Comparison of ENCODE assay signal across 3 cellular contexts in the genomic region with DNA sequence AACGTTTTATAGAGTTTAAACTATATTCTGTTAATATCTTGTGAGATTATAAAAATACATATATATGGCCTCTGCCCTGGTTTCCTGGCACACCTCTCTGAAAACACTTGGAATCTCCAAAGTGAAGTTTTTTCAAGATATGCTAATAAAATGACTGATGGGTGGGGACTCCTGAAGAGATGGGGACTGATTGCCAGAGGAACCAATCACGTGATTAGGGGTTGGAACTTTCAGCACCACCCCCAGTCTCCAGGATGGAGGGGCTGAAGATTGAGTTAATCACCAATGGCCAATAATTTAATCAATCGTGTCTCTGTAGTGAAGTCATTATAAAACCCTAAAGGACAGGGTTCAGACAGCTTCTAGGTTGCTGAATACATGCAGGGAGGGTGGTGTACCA.
TF ChIP-seq lines count a peak whose summit lies in the region.

No MANE protein-coding gene starts in this region.

TF ChIP-seq in HepG2, 621 proteins besides CTCF, POLR2A, EP300 and RAD21:
- peak; percentile 62; the same call in 1 of the 2 replicates for TF ChIP-seq RAD51 (IDR thresholded peaks at IDR 0.05; ENCODE audit: borderline replicate concordance)
- TF ChIP-seq RCOR2 (CRISPR knock-in tag; IDR thresholded peaks at IDR 0.05): no peak
TF ChIP-seq in HepG2: peak in this region for 1.

TF ChIP-seq in IMR-90, 13 proteins besides CTCF, POLR2A, EP300 and RAD21:
- TF ChIP-seq RCOR1 (IDR thresholded peaks at IDR 0.05; ENCODE audit: insufficient replicate concordance, low read length) (no peak), SMC3 (IDR thresholded peaks at IDR 0.05; ENCODE audit: low read depth, low read length) (no peak), RFX5 (IDR thresholded peaks at IDR 0.05; ENCODE audit: low read depth, low read length) (no peak), CEBPB (IDR thresholded peaks at IDR 0.05; ENCODE audit: low read depth, low read length) (no peak), USF2 (IDR thresholded peaks at IDR 0.05; ENCODE audit: low read depth, low read length) (no peak), NFE2L2 (IDR thresholded peaks at IDR 0.05; ENCODE audit: low read depth, low read length) (no peak), FOS (IDR thresholded peaks at IDR 0.05; ENCODE audit: low read depth, low read length) (no peak), MAZ (IDR thresholded peaks at IDR 0.05; ENCODE audit: borderline replicate concordance, low read depth, low read length) (no peak), MAFK (IDR thresholded peaks at IDR 0.05; ENCODE audit: low read depth, low read length) (no peak), BHLHE40 (IDR thresholded peaks at IDR 0.05; ENCODE audit: low read depth, low read length) (no peak)

TF ChIP-seq in K562, 482 proteins besides CTCF, POLR2A, EP300 and RAD21:
- TF ChIP-seq, protein P1, sequence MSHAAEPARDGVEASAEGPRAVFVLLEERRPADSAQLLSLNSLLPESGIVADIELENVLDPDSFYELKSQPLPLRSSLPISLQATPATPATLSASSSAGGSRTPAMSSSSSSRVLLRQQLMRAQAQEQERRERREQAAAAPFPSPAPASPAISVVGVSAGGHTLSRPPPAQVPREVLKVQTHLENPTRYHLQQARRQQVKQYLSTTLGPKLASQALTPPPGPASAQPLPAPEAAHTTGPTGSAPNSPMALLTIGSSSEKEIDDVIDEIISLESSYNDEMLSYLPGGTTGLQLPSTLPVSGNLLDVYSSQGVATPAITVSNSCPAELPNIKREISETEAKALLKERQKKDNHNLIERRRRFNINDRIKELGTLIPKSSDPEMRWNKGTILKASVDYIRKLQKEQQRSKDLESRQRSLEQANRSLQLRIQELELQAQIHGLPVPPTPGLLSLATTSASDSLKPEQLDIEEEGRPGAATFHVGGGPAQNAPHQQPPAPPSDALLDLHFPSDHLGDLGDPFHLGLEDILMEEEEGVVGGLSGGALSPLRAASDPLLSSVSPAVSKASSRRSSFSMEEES (CRISPR knock-in tag; IDR thresholded peaks at IDR 0.05): peak; percentile 89
- no peak for TF ChIP-seq FOS (IDR thresholded peaks at IDR 0.05; ENCODE audit: extremely low read depth, insufficient read length)
- TF ChIP-seq, protein P2, sequence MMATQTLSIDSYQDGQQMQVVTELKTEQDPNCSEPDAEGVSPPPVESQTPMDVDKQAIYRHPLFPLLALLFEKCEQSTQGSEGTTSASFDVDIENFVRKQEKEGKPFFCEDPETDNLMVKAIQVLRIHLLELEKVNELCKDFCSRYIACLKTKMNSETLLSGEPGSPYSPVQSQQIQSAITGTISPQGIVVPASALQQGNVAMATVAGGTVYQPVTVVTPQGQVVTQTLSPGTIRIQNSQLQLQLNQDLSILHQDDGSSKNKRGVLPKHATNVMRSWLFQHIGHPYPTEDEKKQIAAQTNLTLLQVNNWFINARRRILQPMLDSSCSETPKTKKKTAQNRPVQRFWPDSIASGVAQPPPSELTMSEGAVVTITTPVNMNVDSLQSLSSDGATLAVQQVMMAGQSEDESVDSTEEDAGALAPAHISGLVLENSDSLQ (IDR thresholded peaks at IDR 0.05): peak; percentile 44; the same call in 1 of the 2 replicates
